8 cellular contexts compared by ENCODE assay signal in genomic region chr7:79282051-79282694, GRCh38.
DNase-seq lines count a peak whose midpoint lies in the region; ATAC-seq and TF ChIP-seq lines count a peak whose summit lies in the region.

No MANE protein-coding gene starts in this region.

- H3K4me2 ChIP-seq in OCI-LY7 (ENCODE audit: low read length) = no peak overlapping the region

- no TSS peak for BruUV-seq in OCI-LY7 (replicated peaks; lab: Mats Ljungman, UMichigan)

- peak; percentile 62 for TF ChIP-seq CTCF in AG04450 (IDR thresholded peaks at IDR 0.05; ENCODE audit: low read depth, low read length)
- peak; percentile 12 to 29 for TF ChIP-seq CTCF in left lung (IDR thresholded peaks at IDR 0.05)
- no peak for TF ChIP-seq CTCF in CD8-positive, alpha-beta T cell (IDR thresholded peaks at IDR 0.05)
- TF ChIP-seq CTCF in OCI-LY7 (conservative IDR thresholded peaks at IDR 0.05; ENCODE audit: low read length) = no peak; the same call in 1 of the 2 replicates

- CTCF ChIA-PET in AG04450 (lab: Charles Lee) (interaction anchor here (0.7 to 3.1 kb wide), 22 partner anchors 9 to 1342 kb away, joined by 3 to 17 read pairs (median 4); no protein-coding TSS in a partner anchor), OCI-LY7 (lab: Charles Lee; ENCODE audit: unreplicated experiment) (no interaction called here)
- CTCF ChIA-PET in CD8-positive, alpha-beta T cell (lab: Charles Lee) = interaction anchor here (1.0 kb wide), 1 partner anchor 11 kb away, joined by 3 read pairs; no protein-coding TSS in a partner anchor

- intact Hi-C loops in left lung (cut with DNase I) (no loop called here), OCI-LY7 (cut with micrococcal nuclease; ENCODE audit: unreplicated experiment) (no loop called here)
- intact Hi-C loops in CD8-positive, alpha-beta T cell (cut with DNase I, micrococcal nuclease) = no loop called here

- H3K36me3 ChIP-seq in left lung = no peaks in the 10 kb centered on the region
- H3K36me3 ChIP-seq in CD8-positive, alpha-beta T cell (ENCODE audit: insufficient read depth, low read length) = no peaks in the 10 kb centered on the region
- H3K36me3 ChIP-seq in OCI-LY7 (ENCODE audit: insufficient read depth, low read length) = no peaks in the 10 kb centered on the region

- H3K9me2 ChIP-seq in OCI-LY7 (ENCODE audit: insufficient read depth, low read length) = no peaks in the 10 kb centered on the region

- ATAC-seq in left lung = peak; percentile 88
- ATAC-seq in CD8-positive, alpha-beta T cell = no peak
- no peak for ATAC-seq in HG03280 (IDR thresholded peaks at IDR 0.05; ENCODE audit: unreplicated experiment)

- H3K27me3 ChIP-seq in AG04450 (ENCODE audit: control insufficient read depth, insufficient read depth, low read length) (no peaks in the 10 kb centered on the region), left lung (no peaks in the 10 kb centered on the region)
- H3K27me3 ChIP-seq in CD8-positive, alpha-beta T cell (ENCODE audit: insufficient read depth, low read length) = no peaks in the 10 kb centered on the region

- H3K4me1 ChIP-seq in left lung (peaks cover 0 to 5% of the 10 kb centered on the region in 2 donors), OCI-LY7 (ENCODE audit: insufficient read depth, low read length, poor library complexity, severe bottlenecking) (no peaks in the 10 kb centered on the region)
- no peaks in the 10 kb centered on the region for H3K4me1 ChIP-seq in CD8-positive, alpha-beta T cell (ENCODE audit: insufficient read depth, low read length)

- H3K27ac ChIP-seq in AG04450 (ENCODE audit: low read depth, low read length) = peak overlapping the region; percentile 69
- H3K27ac ChIP-seq in left lung = no peak overlapping the region
- no peak overlapping the region for H3K27ac ChIP-seq in CD8-positive, alpha-beta T cell (ENCODE audit: low read depth, low read length)
- no peak overlapping the region for H3K27ac ChIP-seq in OCI-LY7 (ENCODE audit: low read depth, low read length, poor library complexity, severe bottlenecking)

- no peak overlapping the region for H2AFZ ChIP-seq in OCI-LY7 (ENCODE audit: low read length)

- POLR2A ChIA-PET in AG04450 (lab: Yijun Ruan, JAX) = interaction anchor here (0.7 to 1.5 kb wide), 3 partner anchors 12 to 701 kb away, joined by 4 to 6 read pairs (median 4); partner anchors contain the start of gene MAGI2
- POLR2A ChIA-PET in CD8-positive, alpha-beta T cell (lab: Charles Lee) = no interaction called here
- POLR2A ChIA-PET in OCI-LY7 (lab: Charles Lee) = interaction anchor here (0.5 to 1.1 kb wide), 3 partner anchors 11 to 58 kb away, joined by 3 read pairs; no protein-coding TSS in a partner anchor

- DNase-seq in AG04450 (ENCODE audit: low read depth, low spot score) = peak; percentile 39
- peak; percentile 4 for DNase-seq in MV-4-11 (lab: John Stamatoyannopoulos, UW)
- DNase-seq in astrocyte of the hippocampus (ENCODE audit: low read depth, low spot score) = peak; percentile 77
- no peak for DNase-seq in left lung
- no peak for DNase-seq in CD8-positive, alpha-beta T cell
- no peak for DNase-seq in NCI-H2196 treated with DMSO at 0.1 percent for 48 hours (lab: John Stamatoyannopoulos, UW; ENCODE audit: unreplicated experiment)
- no peak for DNase-seq in OCI-LY7 (ENCODE audit: low spot score)

- H3K36me3 Mint-ChIP-seq in CD8-positive, alpha-beta T cell = no peaks in the 10 kb centered on the region

- H3K4me3 Mint-ChIP-seq in CD8-positive, alpha-beta T cell = no peak overlapping the region

- H3K9me3 Mint-ChIP-seq in CD8-positive, alpha-beta T cell = peaks cover 2% of the 10 kb centered on the region

- H4K20me1 ChIP-seq in OCI-LY7 (ENCODE audit: insufficient read depth, low read length) = no peaks in the 10 kb centered on the region

- H3K79me2 ChIP-seq in OCI-LY7 (ENCODE audit: insufficient read depth, low read depth, low read length) = no peaks in the 10 kb centered on the region

- peaks cover 10% of the 10 kb centered on the region for H3K27me3 Mint-ChIP-seq in CD8-positive, alpha-beta T cell (ENCODE audit: low read depth)

- H3K9me3 ChIP-seq in AG04450 (ENCODE audit: control insufficient read depth, insufficient read depth, low read length) = no peaks in the 10 kb centered on the region
- no peaks in the 10 kb centered on the region for H3K9me3 ChIP-seq in left lung
- no peaks in the 10 kb centered on the region for H3K9me3 ChIP-seq in CD8-positive, alpha-beta T cell (ENCODE audit: low read length)
- H3K9me3 ChIP-seq in OCI-LY7 (ENCODE audit: low read length) = no peaks in the 10 kb centered on the region

- no peak overlapping the region for H3K27ac Mint-ChIP-seq in CD8-positive, alpha-beta T cell

- H3K4me3 ChIP-seq in AG04450 (ENCODE audit: low read depth, low read length) (peak overlapping the region; percentile 8; the same call in 1 of the 2 replicates), left lung (no peak overlapping the region), OCI-LY7 (ENCODE audit: low read depth, low read length, poor library complexity, severe bottlenecking) (no peak overlapping the region)
- H3K4me3 ChIP-seq in CD8-positive, alpha-beta T cell (ENCODE audit: low read depth, low read length) = no peak overlapping the region

- H3K4me1 Mint-ChIP-seq in CD8-positive, alpha-beta T cell (ENCODE audit: low read depth) = no peaks in the 10 kb centered on the region

Comparison
In these comparisons a context has a peak if more than half of its experiments do, and no peak if none do; other contexts are left out.
1. DNase-seq: peak in AG04450 (single experiment), MV-4-11 (single experiment) and astrocyte of the hippocampus (single experiment); none in left lung (0 of 2), CD8-positive, alpha-beta T cell (0 of 7), NCI-H2196 treated with DMSO at 0.1 percent for 48 hours (single experiment) and OCI-LY7 (single experiment).
2. CTCF ChIP-seq: peak in AG04450 (single experiment) and left lung (2 of 2); none in CD8-positive, alpha-beta T cell (single experiment) and OCI-LY7 (single experiment).